In the genomic region with DNA sequence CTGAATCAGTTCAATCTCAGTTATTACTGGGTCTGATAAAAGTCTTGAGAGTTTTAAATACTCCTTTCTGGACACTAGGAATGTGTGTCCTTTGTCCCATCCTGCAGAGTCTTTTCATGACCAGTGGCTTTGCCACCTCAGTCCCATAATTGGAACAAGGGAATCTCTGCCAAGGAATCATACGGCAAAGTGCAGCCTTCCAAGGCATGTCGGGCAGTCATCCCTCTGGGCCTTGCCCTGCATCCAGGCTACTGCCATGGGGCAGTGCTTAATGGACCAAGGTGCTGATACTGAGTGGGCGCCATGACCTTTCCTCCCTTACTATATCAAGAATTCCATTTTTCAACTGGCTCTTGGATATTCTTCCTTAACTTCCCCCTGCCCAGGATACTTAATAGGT, we compare ENCODE assay signal across 25 cellular contexts.
"Had no signal": no experiment of that assay in that cellular context is flagged by ENCODE, and none has a peak within 500 bp of the region (broad histone marks: within the 10 kb centered on the region; RNA-seq: fewer than 3 reads in every experiment).

No MANE protein-coding gene starts in this region.

- H3K9ac ChIP-seq: parathyroid adenoma had no signal

- H3K36me3 ChIP-seq: neutrophil, stomach, thyroid gland, transverse colon, upper lobe of right lung had no signal

- H2AFZ ChIP-seq: parathyroid adenoma had no signal

- H3K27me3 ChIP-seq: neutrophil, stomach, testis, thyroid gland, transverse colon, upper lobe of right lung had no signal

- DNase-seq: hippocampal formation; kidney glomerular epithelial cell; left cardiac atrium; midbrain; mucosa of descending colon; naive thymus-derived CD4-positive, alpha-beta T cell; occipital lobe; right cardiac atrium; stimulated activated CD4-positive, alpha-beta T cell treated with anti-CD3 and anti-CD28 coated beads, Interleukin-12 subunit alpha, Interleukin-12 subunit beta, amount 100 ng/mL, for 4 hours; stimulated activated CD4-positive, alpha-beta T cell treated with anti-CD3 and anti-CD28 coated beads, Interleukin-15, amount 100 ng/mL, for 24 hours; stimulated activated CD4-positive, alpha-beta T cell treated with anti-CD3 and anti-CD28 coated beads, Interleukin-2, amount 100 ng/mL, for 24 hours; stimulated activated CD4-positive, alpha-beta T cell treated with anti-CD3 and anti-CD28 coated beads, Interleukin-4, amount 100 ng/mL, for 1 hour; stimulated activated naive B cell treated with anti-CD40 and anti-IgM and Interleukin-4, amounts not matched to agents 10 μg/mL and 1 μg/mL and 100 μg/mL, for 72 hours; stimulated activated naive CD8-positive, alpha-beta T cell treated with anti-CD3 and anti-CD28 coated beads, Interleukin-15, Interleukin-2, amounts not matched to agents 100 U/mL and 50 U/mL, for 24 hours; stomach; testis; thyroid gland; transverse colon; upper lobe of right lung had no signal

- H3K4me3 ChIP-seq: lung, mucosa of descending colon, skin epidermis, stomach, testis, thyroid gland, transverse colon, upper lobe of right lung had no signal

- ATAC-seq: left lobe of liver; mucosa of descending colon; naive thymus-derived CD4-positive, alpha-beta T cell; sciatic nerve; stimulated activated naive B cell treated with anti-CD40 and anti-IgM and Interleukin-4, amounts not matched to agents 10 μg/mL and 1 μg/mL and 100 μg/mL, for 72 hours; stimulated activated naive CD8-positive, alpha-beta T cell treated with anti-CD3 and anti-CD28 coated beads, Interleukin-15, Interleukin-2, amounts not matched to agents 100 U/mL and 50 U/mL, for 24 hours; upper lobe of right lung had no signal

- H3K9me3 ChIP-seq: mucosa of descending colon, neutrophil, stomach, testis, thyroid gland, transverse colon, upper lobe of right lung had no signal

- H3K4me1 ChIP-seq: parathyroid adenoma, stomach, testis, thyroid gland, transverse colon, upper lobe of right lung had no signal

- H3K27ac ChIP-seq: neutrophil, parathyroid adenoma, skin epidermis, stomach, testis, thyroid gland, transverse colon, upper lobe of right lung had no signal
